12 cellular contexts compared by ENCODE assay signal in genomic region chr6:37007340-37008043, GRCh38. TPM values are rescaled to one million over a fixed set of nuclear protein-coding genes. Genes with fewer than 3 reads are reported as not detected.
A peak's percentile ranks its signal among the peaks of the same experiment; 100 is the strongest.
DNase-seq lines count a peak whose midpoint lies in the region; ATAC-seq and TF ChIP-seq lines count a peak whose summit lies in the region.
"Had no signal": no experiment of that assay in that cellular context is flagged by ENCODE, and none has a peak within 500 bp of the region (broad histone marks: within the 10 kb centered on the region; RNA-seq: fewer than 3 reads in every experiment).

No MANE protein-coding gene starts in this region.

- no peak overlapping the region for H3K27ac ChIP-seq in aorta (ENCODE audit: low read depth in 1 of 2, low read length in 2 of 2)

- no peak overlapping the region for H3K4me3 ChIP-seq in aorta (ENCODE audit: low read length in 2 of 2)
- H3K4me3 ChIP-seq: HAP-1 had no signal

- H3K27me3 ChIP-seq in aorta (ENCODE audit: control insufficient read depth in 1 of 2, insufficient read depth in 2 of 2, low read length in 1 of 2): no peaks in the 10 kb centered on the region

- intact Hi-C loops in Right ventricle myocardium inferior (cut with DNase I) (no loop called here), cardiac septum (cut with DNase I) (no loop called here), aorta (cut with DNase I) (no loop called here)

- POLR2A ChIA-PET in HEK293T (lab: Yijun Ruan, JAX): interaction anchor here (1.6 kb wide), 1 partner anchor 22 kb away, joined by 8 read pairs; the partner anchor contains the start of gene MTCH1

- no peaks in the 10 kb centered on the region for H3K9me3 ChIP-seq in aorta (ENCODE audit: control insufficient read depth, low read length)
- H3K9me3 ChIP-seq: HAP-1 had no signal

- H3K4me1 ChIP-seq in aorta (ENCODE audit: control insufficient read depth in 1 of 2, insufficient read depth in 2 of 2, low read length in 2 of 2): no peaks in the 10 kb centered on the region
- H3K4me1 ChIP-seq: HAP-1 had no signal

- WGBS in aorta, 2 donors: 70 to 76% methylated on average over 11 to 12 of the region's 12 CpGs

- H3K36me3 ChIP-seq in aorta (ENCODE audit: control insufficient read depth in 1 of 2, insufficient read depth in 2 of 2, low read length in 1 of 2): no peaks in the 10 kb centered on the region
- H3K36me3 ChIP-seq: HAP-1 had no signal

- ATAC-seq in Right ventricle myocardium inferior (peak; percentile 63), aorta (ENCODE audit: low FRiP score) (peak; percentile 39)

- CTCF ChIA-PET in HEK293T (lab: Yijun Ruan, JAX): no interaction called here

- DNase-seq in Right ventricle myocardium inferior (ENCODE audit: missing footprints) (no peak), cardiac septum (ENCODE audit: low spot score) (no peak), kidney glomerular epithelial cell (lab: John Stamatoyannopoulos, UW) (peak; percentile 10), aorta (peak in 1 of 2 donors; percentile 64), HEK293T (ENCODE audit: extremely low spot score) (no peak), NCI-H128 (lab: John Stamatoyannopoulos, UW; ENCODE audit: unreplicated experiment) (no peak), kidney tubule cell (ENCODE audit: low spot score) (no peak)
- DNase-seq: NCI-H1930; stimulated activated CD4-positive, alpha-beta T cell treated with anti-CD3 and anti-CD28 coated beads, Interleukin-4, amount 100 ng/mL, for 24 hours had no signal

TF ChIP-seq in PFSK-1, 5 proteins besides CTCF, POLR2A, EP300 and RAD21:
- TF ChIP-seq FOXP2 (optimal IDR thresholded peaks at IDR 0.05; ENCODE audit: borderline replicate concordance, extremely low read depth, extremely low read length, insufficient read depth) (no peak), REST (IDR thresholded peaks at IDR 0.05; ENCODE audit: insufficient read depth in 1 of 2, low read depth in 2 of 2, low read length in 2 of 2) (peak; percentile 81 to 89), POLR2AphosphoS5 (IDR thresholded peaks at IDR 0.05; ENCODE audit: low read depth, low read length) (no peak), SIN3A (IDR thresholded peaks at IDR 0.05; ENCODE audit: borderline replicate concordance, insufficient read depth, low read length) (no peak), TAF1 (IDR thresholded peaks at IDR 0.05; ENCODE audit: borderline replicate concordance, insufficient read depth, low read length) (no peak)

TF ChIP-seq in HEK293T, 16 proteins besides CTCF, POLR2A, EP300 and RAD21:
- TF ChIP-seq SUZ12 (IDR thresholded peaks at IDR 0.05): no peak
- no peak for TF ChIP-seq SP1 (IDR thresholded peaks at IDR 0.05)
- TF ChIP-seq ELF4 (IDR thresholded peaks at IDR 0.05): no peak
- no peak for TF ChIP-seq PKNOX1 (IDR thresholded peaks at IDR 0.05)
- TF ChIP-seq ARNT (IDR thresholded peaks at IDR 0.05): no peak
- no peak for TF ChIP-seq ZNF384 (IDR thresholded peaks at IDR 0.05)
- TF ChIP-seq HDGF (IDR thresholded peaks at IDR 0.05; ENCODE audit: borderline replicate concordance): no peak
- no peak for TF ChIP-seq FOXA1 (IDR thresholded peaks at IDR 0.05)
- TF ChIP-seq NFRKB (IDR thresholded peaks at IDR 0.05): no peak
- TF ChIP-seq TARDBP (IDR thresholded peaks at IDR 0.05): no peak
- no peak for TF ChIP-seq FOXK2 (IDR thresholded peaks at IDR 0.05)
- TF ChIP-seq FOXM1 (IDR thresholded peaks at IDR 0.05; ENCODE audit: borderline replicate concordance): no peak
- TF ChIP-seq L3MBTL2 (conservative IDR thresholded peaks at IDR 0.05): no peak
TF ChIP-seq in HEK293T: peak in this region for 0.

RNA-seq across cellular contexts. Expression of gene FGD2, which starts 2.0 kb away (rescaled TPM):
- total RNA-seq in Right ventricle myocardium inferior (7.9 TPM), cardiac septum (2.3 TPM), aorta (10 to 100 TPM; 19.9 to 33.9 TPM)
- not detected for polyA plus RNA-seq in PFSK-1 (2012; ENCODE audit: insufficient read length, low read depth)
- polyA plus RNA-seq in aorta: 10 to 100 TPM in 1 of 2 donors, 1 to 10 TPM in 1; 2.2 to 12.9 TPM

RNA-seq across cellular contexts. Expression of gene MTCH1, which starts 21.5 kb away (rescaled TPM):
- total RNA-seq in Right ventricle myocardium inferior (220 TPM), cardiac septum (139 TPM), aorta (100 to 1,000 TPM; 171 to 180 TPM)
- polyA plus RNA-seq in PFSK-1 (2012; ENCODE audit: insufficient read length, low read depth): 246 TPM
- polyA plus RNA-seq in aorta: 100 to 1,000 TPM; 152 to 193 TPM

RNA-seq across cellular contexts. Expression of gene PI16, which starts 53.0 kb away (rescaled TPM):
- total RNA-seq in Right ventricle myocardium inferior: 15.1 TPM
- total RNA-seq in cardiac septum: 11.9 TPM
- not detected for polyA plus RNA-seq in PFSK-1 (2012; ENCODE audit: insufficient read length, low read depth)
- total RNA-seq in aorta: 100 to 1,000 TPM in 1 of 2 donors, 10 to 100 TPM in 1; 38.7 to 383 TPM
- polyA plus RNA-seq in aorta: 1 to 10 TPM in 1 of 2 donors, not detected in 1; 4.4 TPM
- total RNA-seq: kidney epithelial cell had no signal
